ENCODE assay signal across 15 cellular contexts in genomic region chr19:47509170-47509847, GRCh38. TPM values are rescaled to one million over a fixed set of nuclear protein-coding genes. Genes with fewer than 3 reads are reported as not detected.
A peak's percentile ranks its signal among the peaks of the same experiment; 100 is the strongest.
DNase-seq lines count a peak whose midpoint lies in the region; ATAC-seq and TF ChIP-seq lines count a peak whose summit lies in the region.
"Had no signal": no experiment of that assay in that cellular context is flagged by ENCODE, and none has a peak within 500 bp of the region (broad histone marks: within the 10 kb centered on the region; RNA-seq: fewer than 3 reads in every experiment).

No MANE protein-coding gene starts in this region.

- H3K27me3 ChIP-seq in WERI-Rb-1 (ENCODE audit: insufficient read depth, low read depth, severe bottlenecking), result no peaks in the 10 kb centered on the region
- no peaks in the 10 kb centered on the region for H3K27me3 ChIP-seq in esophagus muscularis mucosa
- H3K27me3 ChIP-seq in gastrocnemius medialis, result no peaks in the 10 kb centered on the region

- TF ChIP-seq EP300 in esophagus muscularis mucosa (IDR thresholded peaks at IDR 0.05), result no peak

- intact Hi-C loops in esophagus muscularis mucosa (cut with DNase I) (no loop called here), gastrocnemius medialis (cut with DNase I; ENCODE audit: low total_unique reads) (no loop called here)

- ATAC-seq in gastrocnemius medialis (peak in 1 of 2 donors; percentile 25), GM19467 (IDR thresholded peaks at IDR 0.05; ENCODE audit: unreplicated experiment) (no peak)

- H3K4me1 ChIP-seq in esophagus muscularis mucosa (peaks cover 78 to 83% (median 82%) of the 10 kb centered on the region in 4 donors), gastrocnemius medialis (peaks cover 90 to 100% of the 10 kb centered on the region in 2 donors)

- no peak for TF ChIP-seq POLR2A in esophagus muscularis mucosa (IDR thresholded peaks at IDR 0.05; ENCODE audit: low read depth)
- TF ChIP-seq POLR2A in gastrocnemius medialis (IDR thresholded peaks at IDR 0.05), result peak in 1 of 2 donors; percentile 11

- H3K36me3 ChIP-seq in WERI-Rb-1 (peaks cover 41% of the 10 kb centered on the region), esophagus muscularis mucosa (peaks cover 5 to 25% (median 11%) of the 10 kb centered on the region in 4 donors), gastrocnemius medialis (no peaks in the 10 kb centered on the region)

- H3K27ac ChIP-seq in WERI-Rb-1 (peak overlapping the region; percentile 98), esophagus muscularis mucosa (replicated peaks in 1 of 4) (peak overlapping the region; percentile 94 to 99 (median 98)), gastrocnemius medialis (peak overlapping the region; percentile 96 to 100 (median 99))

- peak; percentile 86 for DNase-seq in G401 (ENCODE audit: low spot score)
- peak; percentile 58 for DNase-seq in WERI-Rb-1
- DNase-seq in esophagus muscularis mucosa (ENCODE audit: extremely low spot score), result no peak
- DNase-seq in gastrocnemius medialis, result peak in 1 of 2 donors; percentile 61
- DNase-seq in GM19240 (ENCODE audit: insufficient read length, low spot score), result no peak
- DNase-seq in NCI-H1092 (lab: John Stamatoyannopoulos, UW), result no peak
- no peak for DNase-seq in OCI-M2 (lab: John Stamatoyannopoulos, UW; ENCODE audit: unreplicated experiment)
- DNase-seq: activated CD4-positive, alpha-beta T cell treated with anti-CD3 and anti-CD28 coated beads for 1 hour; activated T-cell treated with anti-CD3 and anti-CD28 coated beads, Interleukin-2, amount 50 U/mL, for 24 hours; hippocampal formation; IMR-90; NCI-H1105 treated with DMSO at 0.1 percent for 48 hours; NCI-H510A treated with DMSO at 0.1 percent for 48 hours; OCI-M1 had no signal

- H3K9me3 ChIP-seq in WERI-Rb-1 (ENCODE audit: severe bottlenecking) (no peaks in the 10 kb centered on the region), esophagus muscularis mucosa (no peaks in the 10 kb centered on the region), gastrocnemius medialis (no peaks in the 10 kb centered on the region)

- 76% methylated on average over 20 of the region's 20 CpGs for WGBS in esophagus muscularis mucosa

- H3K4me3 ChIP-seq in WERI-Rb-1 (ENCODE audit: low read depth, low read length), result no peak overlapping the region
- no peak overlapping the region for H3K4me3 ChIP-seq in esophagus muscularis mucosa
- H3K4me3 ChIP-seq in gastrocnemius medialis, result peak overlapping the region in 3 of 4 donors; percentile 3 to 31 (median 16)

- in situ Hi-C loops in G401 (cut with HindIII; ENCODE audit: low sequenced_read_pairs) (no loop called here), gastrocnemius medialis (cut with MboI; ENCODE audit: low sequenced_read_pairs in 4 of 4) (no loop called here)

- TF ChIP-seq CTCF in WERI-Rb-1 (IDR thresholded peaks at IDR 0.05; ENCODE audit: low read depth, low read length) (no peak), esophagus muscularis mucosa (IDR thresholded peaks at IDR 0.05) (no peak), gastrocnemius medialis (IDR thresholded peaks at IDR 0.05 in 4 of 5, conservative IDR thresholded peaks at IDR 0.05 in 1 of 5) (no peak)

RNA-seq across cellular contexts. Expression of gene NAPA, which starts 5.6 kb away (rescaled TPM):
- 54.7 and 75.9 TPM in 2 replicates for total RNA-seq in G401 (2014; rRNA removed; shearing (Covaris generic))
- 100 to 1,000 TPM; 109 to 164 (median 148) TPM for total RNA-seq in esophagus muscularis mucosa
- 100 to 1,000 TPM; 127 to 272 (median 212) TPM for total RNA-seq in gastrocnemius medialis

RNA-seq across cellular contexts. Expression of gene KPTN, which starts 25.3 kb away (rescaled TPM):
- 31.5 and 44.5 TPM in 2 replicates for total RNA-seq in G401 (2014; rRNA removed; shearing (Covaris generic))
- total RNA-seq in esophagus muscularis mucosa (1 to 10 TPM; 2.3 to 9.4 (median 5.2) TPM), gastrocnemius medialis (1 to 10 TPM in 3 of 4 donors, under 1 TPM in 1; 0.91 to 6.4 (median 3.9) TPM)

RNA-seq across cellular contexts. Expression of gene SLC8A2, which starts 37.6 kb away (rescaled TPM):
- total RNA-seq in G401 (2014; rRNA removed; shearing (Covaris generic)), result 3.5 and 3.8 TPM in 2 replicates
- 10 to 100 TPM in 2 of 4 donors, 1 to 10 TPM in 2; 6.2 to 18.7 (median 10.4) TPM for total RNA-seq in esophagus muscularis mucosa
- not detected for total RNA-seq in gastrocnemius medialis
- total RNA-seq: IMR-90 had no signal

Comparison
In these comparisons a context has a peak if more than half of its experiments do, and no peak if none do; other contexts are left out.
1. DNase-seq: peak in G401 (single experiment) and WERI-Rb-1 (single experiment); none in esophagus muscularis mucosa (single experiment), GM19240 (single experiment), NCI-H1092 (single experiment) and OCI-M2 (single experiment).
2. H3K4me3 ChIP-seq: peak in gastrocnemius medialis (3 of 4); none in WERI-Rb-1 (single experiment) and esophagus muscularis mucosa (0 of 4).
3. Peak in every context shown above with its lines, with median percentiles within 50 percentile points of each other: H3K27ac ChIP-seq.